In genomic region chr4:84660606-84661005, GRCh38 we compare ENCODE assay signal across 16 cellular contexts.
DNase-seq lines count a peak whose midpoint lies in the region; ATAC-seq, FAIRE-seq and TF ChIP-seq lines count a peak whose summit lies in the region.
"Had no signal": no experiment of that assay in that cellular context is flagged by ENCODE, and none has a peak within 500 bp of the region (broad histone marks: within the 10 kb centered on the region; RNA-seq: fewer than 3 reads in every experiment).

No MANE protein-coding gene starts in this region.

- CTCF ChIA-PET in HepG2 (lab: Yijun Ruan, JAX; ENCODE audit: low intra/inter-chr PET ratio, low total read pairs), result no interaction called here
- CTCF ChIA-PET in OCI-LY7 (lab: Charles Lee; ENCODE audit: unreplicated experiment), result no interaction called here

- peak overlapping the region; percentile 45 for H3K4me2 ChIP-seq in HepG2 (ENCODE audit: low read depth, low read length)
- H3K4me2 ChIP-seq in OCI-LY7 (ENCODE audit: low read length), result no peak overlapping the region
- H3K4me2 ChIP-seq: BLaER1 had no signal

- peaks cover 24% of the 10 kb centered on the region for H3K9me3 ChIP-seq in HepG2 (ENCODE audit: low read length)
- H3K9me3 ChIP-seq in right lobe of liver, result no peaks in the 10 kb centered on the region
- no peaks in the 10 kb centered on the region for H3K9me3 ChIP-seq in OCI-LY7 (ENCODE audit: low read length)

- H4K20me1 ChIP-seq in HepG2 (ENCODE audit: insufficient read depth, low read length) (no peaks in the 10 kb centered on the region), OCI-LY7 (ENCODE audit: insufficient read depth, low read length) (no peaks in the 10 kb centered on the region)
- H4K20me1 ChIP-seq: BLaER1 had no signal

- peaks cover 23% of the 10 kb centered on the region for H3K36me3 Mint-ChIP-seq in mesothelial cell of epicardium
- peaks cover 29% of the 10 kb centered on the region for H3K36me3 Mint-ChIP-seq in progenitor cell of endocrine pancreas (ENCODE audit: insufficient read depth)
- H3K36me3 Mint-ChIP-seq in T-helper 2 cell treated with Interferon-gamma antibody and Interleukin-4, amounts not matched to agents 5 μg/mL and 100 μg/mL, for 36 hours (ENCODE audit: low read depth), result no peaks in the 10 kb centered on the region
- H3K36me3 Mint-ChIP-seq: CD4-positive, alpha-beta memory T cell had no signal

- DNase-seq in HepG2 (ENCODE audit: low spot score) (peak; percentile 41), right lobe of liver (no peak), mesothelial cell of epicardium (ENCODE audit: low spot score in 2 of 2, unreplicated experiment in 2 of 2) (no peak), progenitor cell of endocrine pancreas (ENCODE audit: low spot score, unreplicated experiment) (no peak), OCI-LY7 (ENCODE audit: low spot score) (no peak)
- no peak for DNase-seq in T-helper 2 cell treated with Interferon-gamma antibody and Interleukin-4, amounts not matched to agents 5 μg/mL and 100 μg/mL, for 36 hours (ENCODE audit: low spot score)
- DNase-seq: 8988T; Calu3; CD4-positive, alpha-beta memory T cell; DMS79 treated with DMSO at 0.1 percent for 48 hours; GF-D8 had no signal

- in situ Hi-C loops in HepG2 (cut with HindIII; ENCODE audit: extremely low pct_ligation_motif_present, low pct_unique_long_range_greater_than_20kb), result no loop called here

- ATAC-seq in HepG2 (peak; percentile 70), right lobe of liver (no peak), GM18505 (IDR thresholded peaks at IDR 0.05; ENCODE audit: unreplicated experiment) (no peak)

- no peaks in the 10 kb centered on the region for H3K9me2 ChIP-seq in OCI-LY7 (ENCODE audit: insufficient read depth, low read length)

- H3K4me3 Mint-ChIP-seq in mesothelial cell of epicardium, result no peak overlapping the region
- no peak overlapping the region for H3K4me3 Mint-ChIP-seq in progenitor cell of endocrine pancreas (ENCODE audit: low read depth)
- H3K4me3 Mint-ChIP-seq in T-helper 2 cell treated with Interferon-gamma antibody and Interleukin-4, amounts not matched to agents 5 μg/mL and 100 μg/mL, for 36 hours, result no peak overlapping the region
- H3K4me3 Mint-ChIP-seq: CD14-positive monocyte; CD4-positive, alpha-beta memory T cell had no signal

- no peak for TF ChIP-seq POLR2A in HepG2 (IDR thresholded peaks at IDR 0.05; ENCODE audit: insufficient read depth in 1 of 2, low read depth in 2 of 2, low read length in 2 of 2)
- TF ChIP-seq POLR2A in right lobe of liver (IDR thresholded peaks at IDR 0.05), result no peak
- TF ChIP-seq POLR2A in GM18505 (IDR thresholded peaks at IDR 0.05; ENCODE audit: borderline replicate concordance, extremely low read depth, insufficient read depth, insufficient read length), result no peak

- intact Hi-C loops in HepG2 (cut with micrococcal nuclease; ENCODE audit: unreplicated experiment), result no loop called here
- intact Hi-C loops in right lobe of liver (cut with DNase I), result no loop called here
- intact Hi-C loops in OCI-LY7 (cut with micrococcal nuclease; ENCODE audit: unreplicated experiment), result no loop called here

- 4% methylated on average over 3 of the region's 3 CpGs for WGBS in HepG2 (ENCODE audit: low lambda C conversion rate)
- WGBS in right lobe of liver (ENCODE audit: insufficient coverage, low coverage, low lambda C conversion rate, missing lambda C conversion rate), result 71% methylated on average over 2 of the region's 3 CpGs

- H3K4me3 ChIP-seq in HepG2 (replicated peaks in 1 of 3; ENCODE audit: insufficient read depth in 1 of 3, low read depth in 2 of 3, low read length in 3 of 3) (no peak overlapping the region; a peak in 1 of 6 replicates), right lobe of liver (no peak overlapping the region), OCI-LY7 (ENCODE audit: low read depth, low read length, poor library complexity, severe bottlenecking) (no peak overlapping the region)
- H3K4me3 ChIP-seq: BLaER1, HAP-1 had no signal

- H3K9me3 Mint-ChIP-seq in mesothelial cell of epicardium, result peaks cover 16% of the 10 kb centered on the region
- peaks cover 16% of the 10 kb centered on the region for H3K9me3 Mint-ChIP-seq in progenitor cell of endocrine pancreas (ENCODE audit: low read depth)
- peaks cover 10% of the 10 kb centered on the region for H3K9me3 Mint-ChIP-seq in T-helper 2 cell treated with Interferon-gamma antibody and Interleukin-4, amounts not matched to agents 5 μg/mL and 100 μg/mL, for 36 hours

- POLR2A ChIA-PET in HepG2 (lab: Yijun Ruan, JAX) (no interaction called here), OCI-LY7 (lab: Charles Lee) (no interaction called here)

- no peak overlapping the region for H2AFZ ChIP-seq in HepG2 (ENCODE audit: low read length)
- H2AFZ ChIP-seq in OCI-LY7 (ENCODE audit: low read length), result no peak overlapping the region

- no peak overlapping the region for H3K9ac ChIP-seq in HepG2 (ENCODE audit: insufficient read depth, low read depth, low read length)
- H3K9ac ChIP-seq: BLaER1 had no signal

- peaks cover 11% of the 10 kb centered on the region for H3K4me1 Mint-ChIP-seq in mesothelial cell of epicardium
- peaks cover 15% of the 10 kb centered on the region for H3K4me1 Mint-ChIP-seq in progenitor cell of endocrine pancreas (ENCODE audit: low read depth)
- no peaks in the 10 kb centered on the region for H3K4me1 Mint-ChIP-seq in T-helper 2 cell treated with Interferon-gamma antibody and Interleukin-4, amounts not matched to agents 5 μg/mL and 100 μg/mL, for 36 hours (ENCODE audit: low read depth)
- H3K4me1 Mint-ChIP-seq: CD14-positive monocyte; CD4-positive, alpha-beta memory T cell had no signal

- H3K27ac Mint-ChIP-seq in mesothelial cell of epicardium (peak overlapping the region; percentile 8), progenitor cell of endocrine pancreas (peak overlapping the region; percentile 5)
- no peak overlapping the region for H3K27ac Mint-ChIP-seq in T-helper 2 cell treated with Interferon-gamma antibody and Interleukin-4, amounts not matched to agents 5 μg/mL and 100 μg/mL, for 36 hours
- H3K27ac Mint-ChIP-seq: CD4-positive, alpha-beta memory T cell had no signal

- H3K27me3 Mint-ChIP-seq in mesothelial cell of epicardium (ENCODE audit: low read depth) (no peaks in the 10 kb centered on the region), progenitor cell of endocrine pancreas (no peaks in the 10 kb centered on the region)
- no peaks in the 10 kb centered on the region for H3K27me3 Mint-ChIP-seq in T-helper 2 cell treated with Interferon-gamma antibody and Interleukin-4, amounts not matched to agents 5 μg/mL and 100 μg/mL, for 36 hours (ENCODE audit: low read depth)

- FAIRE-seq in HepG2 (lab: Jason Lieb, UNC), result no peak
- FAIRE-seq: H1 had no signal

- TF ChIP-seq EP300 in HepG2 (IDR thresholded peaks at IDR 0.05; ENCODE audit: low read depth in 2 of 2, low read length in 2 of 2) (peak in 1 of 2 experiments; percentile 8; a peak in 1 of 4 replicates), HepG2 (CRISPR knock-in tag; IDR thresholded peaks at IDR 0.05; ENCODE audit: borderline replicate concordance) (no peak)

- H3K36me3 ChIP-seq in HepG2 (replicated peaks in 1 of 2; ENCODE audit: control insufficient read depth in 1 of 2, insufficient read depth in 2 of 2, low read length in 2 of 2) (no peaks in the 10 kb centered on the region), right lobe of liver (no peaks in the 10 kb centered on the region), OCI-LY7 (ENCODE audit: insufficient read depth, low read length) (no peaks in the 10 kb centered on the region)
- H3K36me3 ChIP-seq: BLaER1, HAP-1 had no signal

- BruUV-seq in HepG2 (replicated peaks; lab: Mats Ljungman, UMichigan) (no TSS peak), OCI-LY7 (replicated peaks; lab: Mats Ljungman, UMichigan) (no TSS peak)

- no peak for TF ChIP-seq CTCF in HepG2 (CRISPR knock-in tag; IDR thresholded peaks at IDR 0.05)
- TF ChIP-seq CTCF in right lobe of liver (IDR thresholded peaks at IDR 0.05), result no peak
- TF ChIP-seq CTCF in mesothelial cell of epicardium (IDR thresholded peaks at IDR 0.05; ENCODE audit: unreplicated experiment), result no peak
- TF ChIP-seq CTCF in progenitor cell of endocrine pancreas (IDR thresholded peaks at IDR 0.05; ENCODE audit: unreplicated experiment), result no peak
- no peak for TF ChIP-seq CTCF in OCI-LY7 (conservative IDR thresholded peaks at IDR 0.05; ENCODE audit: low read length)

- H3K27me3 ChIP-seq in HepG2 (ENCODE audit: control insufficient read depth in 1 of 2, insufficient read depth in 2 of 2, low read length in 2 of 2) (no peaks in the 10 kb centered on the region), right lobe of liver (no peaks in the 10 kb centered on the region)
- H3K27me3 ChIP-seq: BLaER1 had no signal

- H3K79me2 ChIP-seq in HepG2 (ENCODE audit: insufficient read depth, low read length) (no peaks in the 10 kb centered on the region), OCI-LY7 (ENCODE audit: insufficient read depth, low read depth, low read length) (no peaks in the 10 kb centered on the region)

- TF ChIP-seq RAD21 in HepG2 (CRISPR knock-in tag; IDR thresholded peaks at IDR 0.05), result no peak

- H3K27ac ChIP-seq in HepG2 (ENCODE audit: extremely low read length, insufficient read depth, low read length) (peak overlapping the region; percentile 60), right lobe of liver (no peak overlapping the region), OCI-LY7 (ENCODE audit: low read depth, low read length, poor library complexity, severe bottlenecking) (no peak overlapping the region)
- H3K27ac ChIP-seq: BLaER1 had no signal

- H3K4me1 ChIP-seq in HepG2 (ENCODE audit: insufficient read depth, low read length) (peaks cover 41% of the 10 kb centered on the region), right lobe of liver (peaks cover 0 to 13% (median 0%) of the 10 kb centered on the region in 4 donors), OCI-LY7 (ENCODE audit: insufficient read depth, low read length, poor library complexity, severe bottlenecking) (no peaks in the 10 kb centered on the region)
- H3K4me1 ChIP-seq: BLaER1, HAP-1 had no signal

TF ChIP-seq in HepG2, 621 proteins besides CTCF, POLR2A, EP300 and RAD21 (continues in another document):
- no peak for TF ChIP-seq ZFP36L2 (CRISPR knock-in tag; IDR thresholded peaks at IDR 0.05)
